Comparison of ENCODE assay signal across 8 cellular contexts in the genomic region with DNA sequence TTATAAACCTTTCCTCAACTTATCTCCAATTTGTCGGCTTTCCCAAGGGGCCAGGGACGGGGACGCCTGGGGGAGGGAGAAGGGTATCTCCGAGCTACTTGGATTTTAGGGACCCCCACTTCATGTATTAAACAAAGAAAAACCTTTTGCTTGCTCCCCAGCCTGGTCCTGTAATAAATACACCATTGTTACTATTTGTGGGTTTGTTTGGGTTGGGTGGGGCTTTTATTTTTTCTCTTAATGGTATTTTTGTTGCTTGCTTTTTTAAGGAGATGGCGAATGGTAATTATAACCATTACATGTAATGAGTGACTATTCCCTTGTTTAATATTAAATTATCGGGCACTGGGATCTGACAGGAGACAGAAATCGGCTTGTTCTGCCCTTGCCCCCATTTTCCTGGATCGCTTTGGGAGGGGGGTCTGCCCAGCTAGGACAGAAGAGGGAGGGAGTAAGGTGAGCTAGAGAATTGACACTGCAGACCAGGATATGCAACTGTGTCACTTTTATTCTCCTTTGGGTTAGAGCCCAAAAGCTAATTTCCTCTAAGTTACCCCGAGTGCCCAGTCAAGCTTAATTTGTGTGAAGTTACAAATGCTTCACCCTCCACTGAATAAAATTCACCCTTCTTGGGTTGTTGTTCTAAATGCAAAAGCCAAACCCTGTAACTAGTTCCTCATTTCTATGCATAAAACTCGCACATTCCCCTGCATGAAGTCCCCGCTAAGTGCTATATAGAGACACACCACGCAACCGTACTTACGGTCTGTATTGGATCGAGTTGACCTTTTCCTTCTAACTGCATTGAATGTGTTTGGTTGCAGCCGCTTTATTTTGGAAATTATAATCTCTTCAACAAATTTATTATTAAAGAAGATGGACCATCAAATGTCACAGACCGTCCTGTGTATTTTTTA. TPM values are rescaled to one million over a fixed set of nuclear protein-coding genes. Genes with fewer than 3 reads are reported as not detected.
DNase-seq lines count a peak whose midpoint lies in the region; ATAC-seq and TF ChIP-seq lines count a peak whose summit lies in the region.

No MANE protein-coding gene starts in this region.

- peak overlapping the region; percentile 91 for H3K27ac ChIP-seq in upper lobe of right lung

- H3K9me3 ChIP-seq in upper lobe of right lung = no peaks in the 10 kb centered on the region

- H3K4me3 ChIP-seq in lower leg skin (ENCODE audit: low read depth, poor library complexity, severe bottlenecking) (peak overlapping the region; percentile 19), upper lobe of right lung (peak overlapping the region; percentile 70)

- H3K27me3 ChIP-seq in upper lobe of right lung = no peaks in the 10 kb centered on the region

- no peak for TF ChIP-seq CTCF in lower leg skin (IDR thresholded peaks at IDR 0.05)
- no peak for TF ChIP-seq CTCF in upper lobe of right lung (IDR thresholded peaks at IDR 0.05)

- 1 to 4% methylated on average over 17 of the region's 17 CpGs for WGBS in lower leg skin, 2 donors

- ATAC-seq in HG02759 (IDR thresholded peaks at IDR 0.05; ENCODE audit: unreplicated experiment) (peak; percentile 53), upper lobe of right lung (peak; percentile 4)

- DNase-seq in NCI-H1105 treated with DMSO at 0.1 percent for 48 hours (lab: John Stamatoyannopoulos, UW) (peak; percentile 43), NCI-H1105 (lab: John Stamatoyannopoulos, UW) (no peak), NCI-H446 treated with DMSO at 0.1 percent for 48 hours (lab: John Stamatoyannopoulos, UW) (peak; percentile 61), cerebellum (ENCODE audit: low spot score) (peak; percentile 28), lower leg skin (ENCODE audit: low spot score in 2 of 2) (no peak), upper lobe of right lung (no peak), NCI-H187 (lab: John Stamatoyannopoulos, UW) (no peak)

- H3K36me3 ChIP-seq in upper lobe of right lung = no peaks in the 10 kb centered on the region

- TF ChIP-seq POLR2A in lower leg skin (IDR thresholded peaks at IDR 0.05) = no peak

- no peaks in the 10 kb centered on the region for H3K4me1 ChIP-seq in upper lobe of right lung

- intact Hi-C loops in lower leg skin (cut with DNase I; ENCODE audit: low total_unique reads) (no loop called here), upper lobe of right lung (cut with DNase I) (no loop called here)

RNA-seq across cellular contexts. Expression of a gene that starts 1.6 kb away (rescaled TPM):
- total RNA-seq in cerebellum = 86.3 TPM
- 10 to 100 TPM in 1 of 4 donors, 1 to 10 TPM in 3; 3.8 to 11.6 (median 6.7) TPM for total RNA-seq in lower leg skin
- 32.1 TPM for total RNA-seq in upper lobe of right lung

Comparison
In these comparisons a context has a peak if more than half of its experiments do, and no peak if none do; other contexts are left out.
1. DNase-seq: peak in NCI-H1105 treated with DMSO at 0.1 percent for 48 hours (single experiment), NCI-H446 treated with DMSO at 0.1 percent for 48 hours (single experiment) and cerebellum (single experiment); none in NCI-H1105 (single experiment), lower leg skin (0 of 2), upper lobe of right lung (single experiment) and NCI-H187 (0 of 2).